Comparison of ENCODE assay signal across 1 cellular context in genomic region chr17:72632026-72632684, GRCh38.
A peak's percentile ranks its signal among the peaks of the same experiment; 100 is the strongest.
TF ChIP-seq lines count a peak whose summit lies in the region.

No MANE protein-coding gene starts in this region.

TF ChIP-seq in HepG2, 621 proteins besides CTCF, POLR2A, EP300 and RAD21 (continued from another document and continues in another):
- TF ChIP-seq HIVEP1 (CRISPR knock-in tag; IDR thresholded peaks at IDR 0.05): 0 out of 2 replicates have a peak, but pooled peaks have one; percentile 46
- TF ChIP-seq SSRP1 (CRISPR knock-in tag; IDR thresholded peaks at IDR 0.05): peak; percentile 92
- TF ChIP-seq FUBP1 (CRISPR knock-in tag; IDR thresholded peaks at IDR 0.05; ENCODE audit: borderline replicate concordance): peak; percentile 77; the same call in 1 of the 2 replicates
- TF ChIP-seq ZNF609 (CRISPR knock-in tag; IDR thresholded peaks at IDR 0.05; ENCODE audit: borderline replicate concordance): peak; percentile 95
- no peak for TF ChIP-seq RORA (CRISPR knock-in tag; IDR thresholded peaks at IDR 0.05)
- TF ChIP-seq ZNF234 (CRISPR knock-in tag; conservative IDR thresholded peaks at IDR 0.05): no peak
- no peak for TF ChIP-seq ZFYVE20 (CRISPR knock-in tag; IDR thresholded peaks at IDR 0.05; ENCODE audit: borderline replicate concordance, low read depth)
- no peak for TF ChIP-seq DMTF1 (CRISPR knock-in tag; IDR thresholded peaks at IDR 0.05)
- no peak for TF ChIP-seq RBAK (CRISPR knock-in tag; IDR thresholded peaks at IDR 0.05)
- TF ChIP-seq HNRNPUL1 (IDR thresholded peaks at IDR 0.05; ENCODE audit: low read depth, low read length): no peak
- TF ChIP-seq MATR3 (CRISPR knock-in tag; IDR thresholded peaks at IDR 0.05): no peak
- no peak for TF ChIP-seq ZSCAN29 (CRISPR knock-in tag; conservative IDR thresholded peaks at IDR 0.05)
- no peak for TF ChIP-seq HMGA1 (CRISPR knock-in tag; conservative IDR thresholded peaks at IDR 0.05)
- TF ChIP-seq MAFG (CRISPR knock-in tag; IDR thresholded peaks at IDR 0.05): peak; percentile 82; the same call in 1 of the 2 replicates
- no peak for TF ChIP-seq NCOA5 (CRISPR knock-in tag; IDR thresholded peaks at IDR 0.05)
- TF ChIP-seq ZNF737 (CRISPR knock-in tag; IDR thresholded peaks at IDR 0.05; ENCODE audit: borderline replicate concordance): no peak
- peak; percentile 93 for TF ChIP-seq ZBTB20 (CRISPR knock-in tag; IDR thresholded peaks at IDR 0.05; ENCODE audit: borderline replicate concordance, low read depth)
- 0 out of 2 replicates have a peak, but pooled peaks have one; percentile 20 for TF ChIP-seq PHF20 (CRISPR knock-in tag; IDR thresholded peaks at IDR 0.05)
- peak; percentile 69; the same call in 1 of the 2 replicates for TF ChIP-seq JUND (CRISPR knock-in tag; IDR thresholded peaks at IDR 0.05)
- peak; percentile 78 for TF ChIP-seq ZNF547 (CRISPR knock-in tag; IDR thresholded peaks at IDR 0.05)
- peak; percentile 97 for TF ChIP-seq HDAC1 (CRISPR knock-in tag; IDR thresholded peaks at IDR 0.05)
- TF ChIP-seq, protein P1, sequence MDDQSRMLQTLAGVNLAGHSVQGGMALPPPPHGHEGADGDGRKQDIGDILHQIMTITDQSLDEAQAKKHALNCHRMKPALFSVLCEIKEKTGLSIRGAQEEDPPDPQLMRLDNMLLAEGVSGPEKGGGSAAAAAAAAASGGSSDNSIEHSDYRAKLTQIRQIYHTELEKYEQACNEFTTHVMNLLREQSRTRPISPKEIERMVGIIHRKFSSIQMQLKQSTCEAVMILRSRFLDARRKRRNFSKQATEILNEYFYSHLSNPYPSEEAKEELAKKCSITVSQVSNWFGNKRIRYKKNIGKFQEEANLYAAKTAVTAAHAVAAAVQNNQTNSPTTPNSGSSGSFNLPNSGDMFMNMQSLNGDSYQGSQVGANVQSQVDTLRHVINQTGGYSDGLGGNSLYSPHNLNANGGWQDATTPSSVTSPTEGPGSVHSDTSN (CRISPR knock-in tag; IDR thresholded peaks at IDR 0.05; ENCODE audit: borderline replicate concordance): no peak
- TF ChIP-seq HHEX (CRISPR knock-in tag; IDR thresholded peaks at IDR 0.05): 0 out of 2 replicates have a peak, but pooled peaks have one; percentile 14
- peak; percentile 57; the same call in 1 of the 2 replicates for TF ChIP-seq ZNF556 (CRISPR knock-in tag; IDR thresholded peaks at IDR 0.05; ENCODE audit: borderline replicate concordance)
- 0 out of 2 replicates have a peak, but pooled peaks have one; percentile 81 for TF ChIP-seq ZNF414 (CRISPR knock-in tag; IDR thresholded peaks at IDR 0.05)
- no peak for TF ChIP-seq NFRKB (IDR thresholded peaks at IDR 0.05)
- TF ChIP-seq ZFP41 (CRISPR knock-in tag; IDR thresholded peaks at IDR 0.05; ENCODE audit: borderline replicate concordance): no peak
- no peak for TF ChIP-seq SRSF1 (optimal IDR thresholded peaks at IDR 0.05; ENCODE audit: low read depth, low read length)
- TF ChIP-seq ZNF773 (CRISPR knock-in tag; IDR thresholded peaks at IDR 0.05; ENCODE audit: borderline replicate concordance): no peak
- peak; percentile 83 for TF ChIP-seq SALL2 (CRISPR knock-in tag; IDR thresholded peaks at IDR 0.05)
- TF ChIP-seq, protein P2, sequence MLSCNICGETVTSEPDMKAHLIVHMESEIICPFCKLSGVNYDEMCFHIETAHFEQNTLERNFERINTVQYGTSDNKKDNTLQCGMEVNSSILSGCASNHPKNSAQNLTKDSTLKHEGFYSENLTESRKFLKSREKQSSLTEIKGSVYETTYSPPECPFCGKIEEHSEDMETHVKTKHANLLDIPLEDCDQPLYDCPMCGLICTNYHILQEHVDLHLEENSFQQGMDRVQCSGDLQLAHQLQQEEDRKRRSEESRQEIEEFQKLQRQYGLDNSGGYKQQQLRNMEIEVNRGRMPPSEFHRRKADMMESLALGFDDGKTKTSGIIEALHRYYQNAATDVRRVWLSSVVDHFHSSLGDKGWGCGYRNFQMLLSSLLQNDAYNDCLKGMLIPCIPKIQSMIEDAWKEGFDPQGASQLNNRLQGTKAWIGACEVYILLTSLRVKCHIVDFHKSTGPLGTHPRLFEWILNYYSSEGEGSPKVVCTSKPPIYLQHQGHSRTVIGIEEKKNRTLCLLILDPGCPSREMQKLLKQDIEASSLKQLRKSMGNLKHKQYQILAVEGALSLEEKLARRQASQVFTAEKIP (CRISPR knock-in tag; IDR thresholded peaks at IDR 0.05; ENCODE audit: borderline replicate concordance): no peak
- TF ChIP-seq PAWR (CRISPR knock-in tag; IDR thresholded peaks at IDR 0.05; ENCODE audit: borderline replicate concordance): no peak
- TF ChIP-seq ZNF747 (CRISPR knock-in tag; IDR thresholded peaks at IDR 0.05; ENCODE audit: borderline replicate concordance): 0 out of 2 replicates have a peak, but pooled peaks have one; percentile 32
- peak; percentile 93 for TF ChIP-seq ZNF280D (CRISPR knock-in tag; IDR thresholded peaks at IDR 0.05)
- 0 out of 2 replicates have a peak, but pooled peaks have one; percentile 50 for TF ChIP-seq ZNF720 (CRISPR knock-in tag; IDR thresholded peaks at IDR 0.05)
- TF ChIP-seq ZNF709 (CRISPR knock-in tag; IDR thresholded peaks at IDR 0.05): no peak
- 0 out of 2 replicates have a peak, but pooled peaks have one; percentile 15 for TF ChIP-seq CHD2 (IDR thresholded peaks at IDR 0.05; ENCODE audit: low read depth, low read length)
- no peak; the same call in 1 of the 2 replicates for TF ChIP-seq ATF5 (CRISPR knock-in tag; IDR thresholded peaks at IDR 0.05; ENCODE audit: low read depth)
- no peak; the same call in 1 of the 2 replicates for TF ChIP-seq ZNF275 (CRISPR knock-in tag; IDR thresholded peaks at IDR 0.05; ENCODE audit: borderline replicate concordance)
- no peak for TF ChIP-seq ZNF713 (CRISPR knock-in tag; IDR thresholded peaks at IDR 0.05)
- TF ChIP-seq ZMYM4 (CRISPR knock-in tag; IDR thresholded peaks at IDR 0.05): peak; percentile 92
- peak; percentile 27 for TF ChIP-seq RBM39 (IDR thresholded peaks at IDR 0.05; ENCODE audit: low read depth, low read length, poor library complexity, severe bottlenecking)
- no peak for TF ChIP-seq PHB2 (IDR thresholded peaks at IDR 0.05; ENCODE audit: partially characterized antibody)
- no peak for TF ChIP-seq U2AF1 (optimal IDR thresholded peaks at IDR 0.05; ENCODE audit: low read depth, low read length)
- no peak for TF ChIP-seq ELK4 (CRISPR knock-in tag; IDR thresholded peaks at IDR 0.05; ENCODE audit: borderline replicate concordance)
- peak; percentile 98 for TF ChIP-seq ZNF331 (CRISPR knock-in tag; IDR thresholded peaks at IDR 0.05)
